28 cellular contexts compared by ENCODE assay signal in genomic region chr15:64314456-64314855, GRCh38.
"Had no signal": no experiment of that assay in that cellular context is flagged by ENCODE, and none has a peak within 500 bp of the region (broad histone marks: within the 10 kb centered on the region; RNA-seq: fewer than 3 reads in every experiment).

No MANE protein-coding gene starts in this region.

- H3K4me3 Mint-ChIP-seq: activated T-cell treated with anti-CD3 and anti-CD28 coated beads, Interleukin-2, amount 50 U/mL, for 72 hours; endodermal cell; neural crest cell; stimulated activated naive CD8-positive, alpha-beta T cell treated with anti-CD3 and anti-CD28 coated beads, Interleukin-15, Interleukin-2, amounts not matched to agents 100 ng/mL and 50 ng/mL, for 24 hours had no signal

- H3K9me3 ChIP-seq: breast epithelium, lower lobe of right lung, prostate gland, tibial nerve, uterus had no signal

- H3K4me3 ChIP-seq: breast epithelium, lower lobe of right lung, prostate gland, tibial nerve, uterus had no signal

- H3K36me3 Mint-ChIP-seq: activated naive CD4-positive, alpha-beta T cell treated with anti-CD3 and anti-CD28 coated beads, Interleukin-2, amount 50 U/mL, for 72 hours had no signal

- H3K27me3 Mint-ChIP-seq: stimulated activated naive CD8-positive, alpha-beta T cell treated with anti-CD3 and anti-CD28 coated beads, Interleukin-15, Interleukin-2, amounts not matched to agents 100 ng/mL and 50 ng/mL, for 24 hours had no signal

- H3K9me3 Mint-ChIP-seq: activated T-cell treated with anti-CD3 and anti-CD28 coated beads, Interleukin-2, amount 50 U/mL, for 72 hours; stimulated activated naive CD8-positive, alpha-beta T cell treated with anti-CD3 and anti-CD28 coated beads, Interleukin-15, Interleukin-2, amounts not matched to agents 100 ng/mL and 50 ng/mL, for 24 hours had no signal

- H3K27ac ChIP-seq: breast epithelium, epithelial cell of prostate, lower lobe of right lung, prostate gland, tibial nerve, WERI-Rb-1 had no signal

- DNase-seq: activated CD4-positive, alpha-beta T cell treated with anti-CD3 and anti-CD28 coated beads for 1 hour; activated CD8-positive, alpha-beta memory T cell treated with anti-CD3 and anti-CD28 coated beads for 24 hours; activated CD8-positive, alpha-beta memory T cell treated with anti-CD3 and anti-CD28 coated beads, Interleukin-2, amount 50 U/mL, for 48 hours; activated gamma-delta T cell treated with Interleukin-2 at 50 U/mL for 16 hours; activated T-cell treated with anti-CD3 and anti-CD28 coated beads, Interleukin-2, amount 50 U/mL, for 72 hours; cerebellar nuclear complex; endodermal cell; foreskin fibroblast; glutamatergic neuron; hippocampal formation; islet precursor cell; left colon; lower lobe of right lung; right cardiac atrium; small intestine; stimulated activated CD4-positive, alpha-beta T cell treated with anti-CD3 and anti-CD28 coated beads, Interleukin-15, amount 100 ng/mL, for 24 hours; stimulated activated CD4-positive, alpha-beta T cell treated with anti-CD3 and anti-CD28 coated beads, Interleukin-2, amount 100 ng/mL, for 48 hours; SW 1271; T-helper 2 cell; uterus; WERI-Rb-1 had no signal

- H3K27ac Mint-ChIP-seq: activated naive CD4-positive, alpha-beta T cell treated with anti-CD3 and anti-CD28 coated beads, Interleukin-2, amount 50 U/mL, for 72 hours; activated T-cell treated with anti-CD3 and anti-CD28 coated beads, Interleukin-2, amount 50 U/mL, for 72 hours; endodermal cell; stimulated activated naive CD8-positive, alpha-beta T cell treated with anti-CD3 and anti-CD28 coated beads, Interleukin-15, Interleukin-2, amounts not matched to agents 100 ng/mL and 50 ng/mL, for 24 hours had no signal

- H3K36me3 ChIP-seq: breast epithelium, lower lobe of right lung, prostate gland, tibial nerve, uterus, WERI-Rb-1 had no signal
